1 cellular context compared by ENCODE assay signal in the genomic region with DNA sequence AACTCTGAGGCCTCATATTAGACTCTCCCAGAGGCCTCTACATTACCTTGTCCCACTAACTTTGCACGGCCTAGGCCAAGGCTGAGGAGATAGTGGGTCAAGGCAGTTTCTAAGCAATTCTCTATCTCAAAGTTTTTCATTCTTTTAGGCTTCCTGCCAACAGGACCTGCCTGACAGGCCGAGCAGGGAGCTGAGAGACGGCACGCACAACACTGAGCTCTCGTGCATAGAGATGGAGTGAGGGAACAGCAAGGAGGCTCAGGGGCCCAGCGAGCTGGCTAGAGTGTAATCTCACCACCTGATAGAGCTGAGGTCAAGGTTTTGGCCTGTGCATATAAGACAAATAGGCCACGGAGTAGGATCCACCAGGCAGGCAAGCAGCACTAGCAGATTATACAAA.
TF ChIP-seq lines count a peak whose summit lies in the region.

No MANE protein-coding gene starts in this region.

TF ChIP-seq in SK-N-SH, 30 proteins besides CTCF, POLR2A, EP300 and RAD21:
- no peak for TF ChIP-seq SIN3A (IDR thresholded peaks at IDR 0.05; ENCODE audit: borderline replicate concordance, low read depth, low read length)
- TF ChIP-seq CHD2 (IDR thresholded peaks at IDR 0.05; ENCODE audit: low read length, partially characterized antibody), result no peak
- TF ChIP-seq FOXM1 (IDR thresholded peaks at IDR 0.05; ENCODE audit: low read depth), result no peak
- TF ChIP-seq NFIC (IDR thresholded peaks at IDR 0.05; ENCODE audit: borderline replicate concordance), result no peak
- no peak for TF ChIP-seq FOSL2 (IDR thresholded peaks at IDR 0.05; ENCODE audit: borderline replicate concordance, low read depth)
- TF ChIP-seq EZH2phosphoT487 (IDR thresholded peaks at IDR 0.05; ENCODE audit: borderline replicate concordance, low read depth), result no peak
- TF ChIP-seq SMC3 (IDR thresholded peaks at IDR 0.05; ENCODE audit: low read depth, low read length), result no peak
- no peak for TF ChIP-seq GATA2 (CRISPR knock-in tag; IDR thresholded peaks at IDR 0.05)
- no peak for TF ChIP-seq FOXJ3 (CRISPR knock-in tag; IDR thresholded peaks at IDR 0.05)
- TF ChIP-seq PBX3 (IDR thresholded peaks at IDR 0.05), result no peak
- no peak for TF ChIP-seq ZBTB33 (IDR thresholded peaks at IDR 0.05; ENCODE audit: borderline replicate concordance, low read depth)
- no peak for TF ChIP-seq TEAD4 (IDR thresholded peaks at IDR 0.05; ENCODE audit: borderline replicate concordance, insufficient read depth)
